In the genomic region with DNA sequence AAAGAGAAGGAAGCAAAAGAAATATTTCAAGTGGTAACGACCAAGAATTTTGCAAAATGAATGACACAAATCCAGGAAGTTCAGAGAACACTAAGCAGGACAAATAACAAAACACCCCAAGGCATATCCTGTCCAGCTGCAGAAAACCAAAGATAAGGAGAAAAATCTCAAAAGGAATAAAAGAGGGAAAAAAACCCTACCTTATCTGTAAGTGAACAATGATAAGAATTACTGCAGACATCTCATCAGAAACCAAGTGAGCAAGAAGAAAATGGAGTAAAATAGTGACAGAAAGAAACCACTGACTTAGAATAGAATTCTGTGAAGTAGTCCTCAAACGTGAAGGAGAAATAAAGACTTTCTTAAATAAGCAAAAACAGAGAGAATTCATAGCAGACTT, we compare ENCODE assay signal across 20 cellular contexts. TPM values are rescaled to one million over a fixed set of nuclear protein-coding genes. Genes with fewer than 3 reads are reported as not detected.
"Had no signal": no experiment of that assay in that cellular context is flagged by ENCODE, and none has a peak within 500 bp of the region (broad histone marks: within the 10 kb centered on the region; RNA-seq: fewer than 3 reads in every experiment).

No MANE protein-coding gene starts in this region.

- ATAC-seq: gastrocnemius medialis had no signal

- H3K27ac ChIP-seq: dorsolateral prefrontal cortex, gastrocnemius medialis, tibial artery had no signal

- H3K4me1 ChIP-seq: gastrocnemius medialis, tibial artery had no signal

- H3K36me3 Mint-ChIP-seq: brain had no signal

- H3K27ac Mint-ChIP-seq: brain; endodermal cell; nephron progenitor cell; T-helper 2 cell treated with Interferon-gamma antibody and Interleukin-4, amounts not matched to agents 5 μg/mL and 100 μg/mL, for 36 hours had no signal

- H3K4me2 ChIP-seq: SK-N-SH had no signal

- H3K4me3 ChIP-seq: dorsolateral prefrontal cortex, gastrocnemius medialis, tibial artery had no signal

- H3K36me3 ChIP-seq: gastrocnemius medialis, tibial artery had no signal

- H3K4me1 Mint-ChIP-seq: brain, endodermal cell had no signal

- H3K9ac ChIP-seq: SK-N-SH had no signal

- DNase-seq: activated CD4-positive, alpha-beta T cell treated with anti-CD3 and anti-CD28 coated beads for 4 hours; activated CD8-positive, alpha-beta memory T cell treated with anti-CD3 and anti-CD28 coated beads, Interleukin-2, amount 50 U/mL, for 4 hours; activated gamma-delta T cell treated with Interleukin-2 at 50 U/mL for 16 hours; anterior cingulate cortex; caudate nucleus; endodermal cell; gastrocnemius medialis; head of caudate nucleus; mesendoderm; nephron progenitor cell; nucleus accumbens; SK-N-SH; stimulated activated naive CD4-positive, alpha-beta T cell; substantia nigra had no signal

- H3K4me3 Mint-ChIP-seq: brain; endodermal cell; nephron progenitor cell; T-helper 2 cell treated with Interferon-gamma antibody and Interleukin-4, amounts not matched to agents 5 μg/mL and 100 μg/mL, for 36 hours had no signal

- H3K27me3 ChIP-seq: gastrocnemius medialis had no signal

- FAIRE-seq: colon, TTC549 had no signal

RNA-seq across cellular contexts. Expression of gene CARD11, which starts 21.8 kb away (rescaled TPM):
- polyA plus RNA-seq: SK-N-SH had no signal
